In the genomic region with DNA sequence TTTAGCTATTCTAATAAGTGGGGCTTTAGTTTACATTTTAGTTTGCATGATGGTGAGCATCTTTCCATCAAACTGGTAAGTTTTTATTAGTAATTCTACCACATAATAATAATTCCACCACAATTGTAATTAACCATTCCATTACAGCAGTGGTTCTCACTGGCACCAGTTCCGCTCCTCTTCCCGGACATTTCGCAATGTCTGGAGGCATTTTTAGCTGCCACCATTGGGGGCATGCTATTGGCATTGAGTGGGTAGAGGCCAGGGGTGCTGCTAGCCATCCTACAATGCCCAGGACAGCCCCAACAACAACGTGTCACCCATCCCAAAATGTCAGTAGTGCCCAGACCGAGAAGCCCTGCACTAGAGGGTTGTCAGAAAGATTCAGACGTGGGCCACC, we compare ENCODE assay signal across 24 cellular contexts. TPM values are rescaled to one million over a fixed set of nuclear protein-coding genes. Genes with fewer than 3 reads are reported as not detected.
A peak's percentile ranks its signal among the peaks of the same experiment; 100 is the strongest.
DNase-seq lines count a peak whose midpoint lies in the region; ATAC-seq, FAIRE-seq and TF ChIP-seq lines count a peak whose summit lies in the region.
"Had no signal": no experiment of that assay in that cellular context is flagged by ENCODE, and none has a peak within 500 bp of the region (broad histone marks: within the 10 kb centered on the region; RNA-seq: fewer than 3 reads in every experiment).

No MANE protein-coding gene starts in this region.

- TF ChIP-seq POLR2A in HepG2 (IDR thresholded peaks at IDR 0.05; ENCODE audit: insufficient read depth in 1 of 2, low read depth in 2 of 2, low read length in 2 of 2) (no peak), right lobe of liver (IDR thresholded peaks at IDR 0.05) (no peak)

- no peak overlapping the region for H3K4me3 Mint-ChIP-seq in stimulated activated memory B cell treated with anti-CD40 and anti-IgM and Interleukin-4, amounts not matched to agents 10 μg/mL and 1 μg/mL and 100 μg/mL, for 72 hours
- H3K4me3 Mint-ChIP-seq in activated T-cell treated with anti-CD3 and anti-CD28 coated beads, Interleukin-2, amount 50 U/mL, for 4 hours: no peak overlapping the region
- H3K4me3 Mint-ChIP-seq: B cell; CD14-positive monocyte; CD4-positive, alpha-beta T cell; CD8-positive, alpha-beta memory T cell; H9; HFFc6 had no signal

- no peaks in the 10 kb centered on the region for H3K9me2 ChIP-seq in Loucy (replicated peaks; ENCODE audit: low read depth, low read length)

- no peak overlapping the region for H3K9ac ChIP-seq in HepG2 (ENCODE audit: insufficient read depth, low read depth, low read length)
- H3K9ac ChIP-seq in Loucy (ENCODE audit: low read depth, low read length, poor library complexity, severe bottlenecking): peak overlapping the region; percentile 75
- H3K9ac ChIP-seq: BLaER1, GM23248 had no signal

- H3K36me3 Mint-ChIP-seq in stimulated activated memory B cell treated with anti-CD40 and anti-IgM and Interleukin-4, amounts not matched to agents 10 μg/mL and 1 μg/mL and 100 μg/mL, for 72 hours: no peaks in the 10 kb centered on the region
- no peaks in the 10 kb centered on the region for H3K36me3 Mint-ChIP-seq in activated T-cell treated with anti-CD3 and anti-CD28 coated beads, Interleukin-2, amount 50 U/mL, for 4 hours (ENCODE audit: insufficient read depth)
- H3K36me3 Mint-ChIP-seq: CD14-positive monocyte had no signal

- POLR2A ChIA-PET in HepG2 (lab: Yijun Ruan, JAX): no interaction called here

- no peaks in the 10 kb centered on the region for H3K79me2 ChIP-seq in HepG2 (ENCODE audit: insufficient read depth, low read length)
- no peaks in the 10 kb centered on the region for H3K79me2 ChIP-seq in Loucy (ENCODE audit: insufficient read depth, low read length)

- H3K27me3 ChIP-seq in HepG2 (ENCODE audit: control insufficient read depth in 1 of 2, insufficient read depth in 2 of 2, low read length in 2 of 2) (peaks cover 0 to 11% of the 10 kb centered on the region in 2 experiments; a peak in 2 of 5 replicates), right lobe of liver (no peaks in the 10 kb centered on the region), Loucy (ENCODE audit: insufficient read depth, low read length, poor library complexity, severe bottlenecking) (no peaks in the 10 kb centered on the region), SJCRH30 (no peaks in the 10 kb centered on the region)
- H3K27me3 ChIP-seq: BLaER1 had no signal

- FAIRE-seq in HepG2 (lab: Jason Lieb, UNC): no peak
- FAIRE-seq: A204.1, D721Med, GM12878 had no signal

- H3K27ac Mint-ChIP-seq in stimulated activated memory B cell treated with anti-CD40 and anti-IgM and Interleukin-4, amounts not matched to agents 10 μg/mL and 1 μg/mL and 100 μg/mL, for 72 hours: peak overlapping the region; percentile 51
- H3K27ac Mint-ChIP-seq: B cell; CD4-positive, alpha-beta T cell; H9; HFFc6 had no signal

- intact Hi-C loops in HepG2 (cut with micrococcal nuclease; ENCODE audit: unreplicated experiment) (no loop called here), right lobe of liver (cut with DNase I) (no loop called here)

- no peaks in the 10 kb centered on the region for H3K9me3 Mint-ChIP-seq in stimulated activated memory B cell treated with anti-CD40 and anti-IgM and Interleukin-4, amounts not matched to agents 10 μg/mL and 1 μg/mL and 100 μg/mL, for 72 hours
- H3K9me3 Mint-ChIP-seq in activated T-cell treated with anti-CD3 and anti-CD28 coated beads, Interleukin-2, amount 50 U/mL, for 4 hours: no peaks in the 10 kb centered on the region
- H3K9me3 Mint-ChIP-seq: CD4-positive, alpha-beta T cell; CD8-positive, alpha-beta memory T cell; H9; HFFc6 had no signal

- no peaks in the 10 kb centered on the region for H3K27me3 Mint-ChIP-seq in stimulated activated memory B cell treated with anti-CD40 and anti-IgM and Interleukin-4, amounts not matched to agents 10 μg/mL and 1 μg/mL and 100 μg/mL, for 72 hours
- no peaks in the 10 kb centered on the region for H3K27me3 Mint-ChIP-seq in activated T-cell treated with anti-CD3 and anti-CD28 coated beads, Interleukin-2, amount 50 U/mL, for 4 hours (ENCODE audit: low read depth)
- H3K27me3 Mint-ChIP-seq: B cell; CD4-positive, alpha-beta T cell had no signal

- CTCF ChIA-PET in HepG2 (lab: Yijun Ruan, JAX; ENCODE audit: low intra/inter-chr PET ratio, low total read pairs): no interaction called here

- H2AFZ ChIP-seq in HepG2 (ENCODE audit: low read length) (no peak overlapping the region), Loucy (ENCODE audit: low read length) (no peak overlapping the region)
- H2AFZ ChIP-seq: GM23248 had no signal

- in situ Hi-C loops in HepG2 (cut with HindIII; ENCODE audit: extremely low pct_ligation_motif_present, low pct_unique_long_range_greater_than_20kb): no loop called here

- no peak overlapping the region for H3K27ac ChIP-seq in HepG2 (ENCODE audit: extremely low read length, insufficient read depth, low read length)
- H3K27ac ChIP-seq in right lobe of liver: no peak overlapping the region
- H3K27ac ChIP-seq in SJCRH30: no peak overlapping the region
- H3K27ac ChIP-seq: 22Rv1, BLaER1, GM23248 had no signal

- no peaks in the 10 kb centered on the region for H3K36me3 ChIP-seq in HepG2 (replicated peaks in 1 of 2; ENCODE audit: control insufficient read depth in 1 of 2, insufficient read depth in 2 of 2, low read length in 2 of 2)
- no peaks in the 10 kb centered on the region for H3K36me3 ChIP-seq in right lobe of liver
- H3K36me3 ChIP-seq in Loucy (ENCODE audit: insufficient read depth, low read length): no peaks in the 10 kb centered on the region
- H3K36me3 ChIP-seq in SJCRH30: no peaks in the 10 kb centered on the region
- H3K36me3 ChIP-seq: BLaER1 had no signal

- H3F3A ChIP-seq in Loucy (ENCODE audit: low read depth): peaks cover 9% of the 10 kb centered on the region; the same call in 1 of the 2 replicates

- H4K20me1 ChIP-seq in HepG2 (ENCODE audit: insufficient read depth, low read length) (no peaks in the 10 kb centered on the region), Loucy (ENCODE audit: insufficient read depth, low read length, poor library complexity, severe bottlenecking) (no peaks in the 10 kb centered on the region)
- H4K20me1 ChIP-seq: BLaER1 had no signal

- 62% methylated on average over 6 of the region's 6 CpGs for WGBS in HepG2 (ENCODE audit: low lambda C conversion rate)
- 100% methylated on average over 4 of the region's 6 CpGs for WGBS in right lobe of liver (ENCODE audit: insufficient coverage, low coverage, low lambda C conversion rate, missing lambda C conversion rate)

- H3K4me3 ChIP-seq in HepG2 (replicated peaks in 1 of 3; ENCODE audit: insufficient read depth in 1 of 3, low read depth in 2 of 3, low read length in 3 of 3): no peak overlapping the region
- H3K4me3 ChIP-seq in right lobe of liver: no peak overlapping the region
- H3K4me3 ChIP-seq in Loucy (ENCODE audit: low read length, poor library complexity, severe bottlenecking): no peak overlapping the region
- H3K4me3 ChIP-seq in SJCRH30: no peak overlapping the region
- H3K4me3 ChIP-seq: BLaER1, GM12878, GM23248 had no signal

- TF ChIP-seq CTCF in HepG2 (CRISPR knock-in tag; IDR thresholded peaks at IDR 0.05) (no peak), right lobe of liver (IDR thresholded peaks at IDR 0.05) (no peak), Loucy (conservative IDR thresholded peaks at IDR 0.05; ENCODE audit: low read length) (peak; percentile 24; the same call in 1 of the 2 replicates)

- no peak for TF ChIP-seq EP300 in HepG2 (IDR thresholded peaks at IDR 0.05; ENCODE audit: low read depth in 2 of 2, low read length in 2 of 2)
- no peak for TF ChIP-seq EP300 in HepG2 (CRISPR knock-in tag; IDR thresholded peaks at IDR 0.05; ENCODE audit: borderline replicate concordance)

- H3K4me2 ChIP-seq in HepG2 (ENCODE audit: low read depth, low read length): no peak overlapping the region
- no peak overlapping the region for H3K4me2 ChIP-seq in Loucy (ENCODE audit: low read depth, low read length, poor library complexity, severe bottlenecking)

- H3K4me1 Mint-ChIP-seq in stimulated activated memory B cell treated with anti-CD40 and anti-IgM and Interleukin-4, amounts not matched to agents 10 μg/mL and 1 μg/mL and 100 μg/mL, for 72 hours: peaks cover 51% of the 10 kb centered on the region
- H3K4me1 Mint-ChIP-seq in activated T-cell treated with anti-CD3 and anti-CD28 coated beads, Interleukin-2, amount 50 U/mL, for 4 hours (ENCODE audit: low read depth): peaks cover 13% of the 10 kb centered on the region

- no peak for ATAC-seq in HepG2
- ATAC-seq in right lobe of liver: no peak
- ATAC-seq in stimulated activated memory B cell treated with anti-CD40 and anti-IgM and Interleukin-4, amounts not matched to agents 10 μg/mL and 1 μg/mL and 100 μg/mL, for 72 hours: no peak
- no peak for ATAC-seq in GM21515 (IDR thresholded peaks at IDR 0.05; ENCODE audit: unreplicated experiment)
- ATAC-seq in activated T-cell treated with anti-CD3 and anti-CD28 coated beads, Interleukin-2, amount 50 U/mL, for 4 hours: no peak
- ATAC-seq: GM12878 had no signal

- BruUV-seq in HepG2 (replicated peaks; lab: Mats Ljungman, UMichigan): no TSS peak

- no peak for DNase-seq in HepG2 (ENCODE audit: low spot score)
- no peak for DNase-seq in right lobe of liver
- no peak for DNase-seq in SJCRH30
- DNase-seq in activated T-cell treated with anti-CD3 and anti-CD28 coated beads, Interleukin-2, amount 50 U/mL, for 4 hours: no peak
- DNase-seq: CD4-positive, alpha-beta T cell; CD8-positive, alpha-beta memory T cell; DMS 273 treated with DMSO at 0.1 percent for 48 hours; DMS79; EL; GDM1; GM23248; H9; HFFc6 had no signal

- no peaks in the 10 kb centered on the region for H3K9me3 ChIP-seq in HepG2 (ENCODE audit: low read length)
- no peaks in the 10 kb centered on the region for H3K9me3 ChIP-seq in right lobe of liver
- peaks cover 5% of the 10 kb centered on the region; the same call in 1 of the 2 replicates for H3K9me3 ChIP-seq in Loucy (ENCODE audit: insufficient read depth, low read depth, low read length)
- H3K9me3 ChIP-seq in SJCRH30 (replicated peaks): no peaks in the 10 kb centered on the region

- TF ChIP-seq RAD21 in HepG2 (CRISPR knock-in tag; IDR thresholded peaks at IDR 0.05): no peak

- H3K4me1 ChIP-seq in HepG2 (ENCODE audit: insufficient read depth, low read length): no peaks in the 10 kb centered on the region
- H3K4me1 ChIP-seq in right lobe of liver: no peaks in the 10 kb centered on the region
- H3K4me1 ChIP-seq in Loucy (ENCODE audit: insufficient read depth, low read length, poor library complexity, severe bottlenecking): peaks cover 57% of the 10 kb centered on the region
- no peaks in the 10 kb centered on the region for H3K4me1 ChIP-seq in SJCRH30

RNA-seq across cellular contexts. Expression of a gene that starts 31.4 kb away (rescaled TPM):
- total RNA-seq in HepG2 (2016; rRNA removed; fragmentation: Illumina TruSeq; extraction: Trizol) (0.07 TPM in 1 of 2 replicates, not detected in the other), right lobe of liver (under 1 TPM in 4 of 6 experiments, not detected in 2; 0.11 to 0.66 (median 0.38) TPM)
- total RNA-seq in HepG2 (2016; cell fraction: cytosol; rRNA removed; fragmentation: Illumina TruSeq; extraction: Trizol; ENCODE audit: low read depth): not detected in 2 replicates
- total RNA-seq in HepG2 (2016; cell fraction: insoluble cytoplasmic fraction; rRNA removed; fragmentation: Illumina TruSeq; extraction: Trizol): not detected in 2 replicates
- total RNA-seq in HepG2 (2016; cell fraction: membrane; rRNA removed; fragmentation: Illumina TruSeq; extraction: Trizol): not detected in 2 replicates
- not detected in 2 replicates for total RNA-seq in HepG2 (2016; cell fraction: nucleus; rRNA removed; fragmentation: Illumina TruSeq; extraction: Trizol)
- not detected in 2 replicates for polyA plus RNA-seq in HepG2 (2011; rRNA removed)
- polyA plus RNA-seq in HepG2 (2011; cell fraction: cytosol; rRNA removed): not detected in 2 replicates
- polyA plus RNA-seq in HepG2 (2011; cell fraction: nucleus; rRNA removed): not detected in 2 replicates
- not detected in 2 replicates for polyA plus RNA-seq in HepG2 (2012)
- not detected in 2 replicates for polyA plus RNA-seq in HepG2 (2016; cell fraction: cytosol; fragmentation: Illumina TruSeq; extraction: Trizol; ENCODE audit: low read depth)
- not detected in 2 replicates for polyA plus RNA-seq in HepG2 (2016; cell fraction: insoluble cytoplasmic fraction; fragmentation: Illumina TruSeq; extraction: Trizol; ENCODE audit: low read depth)
- not detected in 2 replicates for polyA plus RNA-seq in HepG2 (2016; cell fraction: membrane; fragmentation: Illumina TruSeq; extraction: Trizol; ENCODE audit: low read depth)
- polyA plus RNA-seq in HepG2 (2016; cell fraction: nucleus; fragmentation: Illumina TruSeq; extraction: Trizol; ENCODE audit: insufficient read depth, low read depth): not detected in 2 replicates
- polyA minus RNA-seq in HepG2 (2011; rRNA and poly(A)+ RNA removed; ENCODE audit: low replicate concordance): 0.07 TPM in 1 of 2 replicates, not detected in the other
- polyA minus RNA-seq in HepG2 (2011; cell fraction: cytosol; rRNA and poly(A)+ RNA removed): not detected in 2 replicates
- not detected in 2 replicates for polyA minus RNA-seq in HepG2 (2011; cell fraction: nucleus; rRNA and poly(A)+ RNA removed)
- 0.12 and 0.13 TPM in 2 replicates for total RNA-seq in SJCRH30 (2014; rRNA removed; shearing (Covaris generic))
- under 1 TPM in 2 of 3 donors, not detected in 1; 0.05 to 0.20 TPM for total RNA-seq in activated T-cell treated with anti-CD3 and anti-CD28 coated beads, Interleukin-2, amount 50 U/mL, for 4 hours
- total RNA-seq: B cell, GM23248 had no signal
- polyA plus RNA-seq: AG04450; CD8-positive, alpha-beta memory T cell; GM23248 had no signal
